1 cellular context compared by ENCODE assay signal in genomic region chr2:168890006-168890782, GRCh38.
TF ChIP-seq lines count a peak whose summit lies in the region.

Gene SPC25, minus strand, starts transcription at chr2:168890430. Its CDS starts 911 bp downstream, at chr2:168889519.

TF ChIP-seq in HepG2, 621 proteins besides CTCF, POLR2A, EP300 and RAD21 (continued from another document and continues in another):
- TF ChIP-seq PCBP2 (optimal IDR thresholded peaks at IDR 0.05; ENCODE audit: low read depth, low read length, poor library complexity, severe bottlenecking) (no peak), NFIB (CRISPR knock-in tag; IDR thresholded peaks at IDR 0.05; ENCODE audit: borderline replicate concordance) (no peak), THAP8 (CRISPR knock-in tag; IDR thresholded peaks at IDR 0.05; ENCODE audit: borderline replicate concordance) (no peak; the same call in 1 of the 2 replicates), ZNF543 (CRISPR knock-in tag; IDR thresholded peaks at IDR 0.05) (no peak), AFF4 (CRISPR knock-in tag; IDR thresholded peaks at IDR 0.05) (no peak), XBP1 (CRISPR knock-in tag; IDR thresholded peaks at IDR 0.05) (no peak), MXD1 (CRISPR knock-in tag; IDR thresholded peaks at IDR 0.05) (peak; percentile 36; the same call in 1 of the 2 replicates), ZNF441 (CRISPR knock-in tag; IDR thresholded peaks at IDR 0.05; ENCODE audit: borderline replicate concordance) (peak; percentile 36; the same call in 1 of the 2 replicates), ZNF180 (CRISPR knock-in tag; IDR thresholded peaks at IDR 0.05; ENCODE audit: borderline replicate concordance, low read depth) (no peak), ZNF737 (CRISPR knock-in tag; IDR thresholded peaks at IDR 0.05; ENCODE audit: borderline replicate concordance) (0 out of 2 replicates have a peak, but pooled peaks have one; percentile 31), DMAP1 (CRISPR knock-in tag; IDR thresholded peaks at IDR 0.05) (peak; percentile 89), ZNF446 (CRISPR knock-in tag; IDR thresholded peaks at IDR 0.05) (no peak), BCLAF1 (IDR thresholded peaks at IDR 0.05) (no peak), ZNF251 (CRISPR knock-in tag; IDR thresholded peaks at IDR 0.05) (no peak), EZH2 (conservative IDR thresholded peaks at IDR 0.05; ENCODE audit: low read depth, low read length) (no peak), CAMTA2 (CRISPR knock-in tag; IDR thresholded peaks at IDR 0.05; ENCODE audit: borderline replicate concordance) (no peak), HMGXB4 (CRISPR knock-in tag; IDR thresholded peaks at IDR 0.05; ENCODE audit: borderline replicate concordance in 1 of 2, low read depth in 1 of 2) (peak in 1 of 2 experiments; percentile 36; a peak in 1 of 4 replicates), ZNF790 (CRISPR knock-in tag; IDR thresholded peaks at IDR 0.05; ENCODE audit: borderline replicate concordance) (no peak), ZNF367 (CRISPR knock-in tag; IDR thresholded peaks at IDR 0.05; ENCODE audit: borderline replicate concordance) (no peak), ZNF530 (CRISPR knock-in tag; IDR thresholded peaks at IDR 0.05; ENCODE audit: low read depth) (no peak), U2AF1 (optimal IDR thresholded peaks at IDR 0.05; ENCODE audit: low read depth, low read length) (no peak), E2F5 (CRISPR knock-in tag; conservative IDR thresholded peaks at IDR 0.05) (peak; percentile 100), RBFOX2 (IDR thresholded peaks at IDR 0.05; ENCODE audit: low read depth, low read length) (peak; percentile 64; the same call in 1 of the 2 replicates), GPBP1L1 (CRISPR knock-in tag; IDR thresholded peaks at IDR 0.05) (no peak), ZNF512B (CRISPR knock-in tag; IDR thresholded peaks at IDR 0.05; ENCODE audit: borderline replicate concordance) (no peak), ZNF253 (CRISPR knock-in tag; IDR thresholded peaks at IDR 0.05; ENCODE audit: borderline replicate concordance) (peak; percentile 60; the same call in 1 of the 2 replicates), ZNF558 (CRISPR knock-in tag; IDR thresholded peaks at IDR 0.05; ENCODE audit: borderline replicate concordance) (no peak), MYPOP (CRISPR knock-in tag; IDR thresholded peaks at IDR 0.05) (no peak), TRIM22 (IDR thresholded peaks at IDR 0.05) (no peak), ZNF740 (CRISPR knock-in tag; IDR thresholded peaks at IDR 0.05) (0 out of 2 replicates have a peak, but pooled peaks have one; percentile 52), PAF1 (CRISPR knock-in tag; IDR thresholded peaks at IDR 0.05) (no peak), PRDM10 (CRISPR knock-in tag; IDR thresholded peaks at IDR 0.05; ENCODE audit: low read depth) (peak; percentile 53; the same call in 1 of the 2 replicates), SOX5 (CRISPR knock-in tag; IDR thresholded peaks at IDR 0.05; ENCODE audit: borderline replicate concordance) (no peak), CEBPB (IDR thresholded peaks at IDR 0.05; ENCODE audit: borderline replicate concordance, low read depth, low read length) (no peak)
